34 cellular contexts compared by ENCODE assay signal in genomic region chr7:156059374-156059773, GRCh38.
"Had no signal": no experiment of that assay in that cellular context is flagged by ENCODE, and none has a peak within 500 bp of the region (broad histone marks: within the 10 kb centered on the region; RNA-seq: fewer than 3 reads in every experiment).

No MANE protein-coding gene starts in this region.

- H3K9me3 ChIP-seq: adrenal gland had no signal

- H3K4me3 ChIP-seq: adrenal gland, cardiac muscle cell had no signal

- H3K4me3 Mint-ChIP-seq: activated CD4-positive, alpha-beta memory T cell treated with anti-CD3 and anti-CD28 coated beads, Interleukin-2, amount 10 ng/mL, durations not matched to agents 7 days and 5 days; activated CD4-positive, alpha-beta T cell treated with anti-CD3 and anti-CD28 coated beads for 36 hours; activated CD4-positive, alpha-beta T cell treated with anti-CD3 and anti-CD28 coated beads, Interleukin-2, amount 10 ng/mL, durations not matched to agents 7 days and 5 days; activated CD8-positive, alpha-beta memory T cell treated with anti-CD3 and anti-CD28 coated beads, Interleukin-2, amount 10 ng/mL, durations not matched to agents 7 days and 5 days; activated naive CD4-positive, alpha-beta T cell treated with anti-CD3 and anti-CD28 coated beads for 36 hours; activated naive CD8-positive, alpha-beta T cell treated with anti-CD3 and anti-CD28 coated beads for 36 hours; activated T-cell treated with anti-CD3 and anti-CD28 coated beads, Interleukin-2, amount 50 U/mL, for 24 hours; brain; central memory CD8-positive, alpha-beta T cell; T-helper 1 cell treated with Interleukin-12 subunit alpha and Interleukin-12 subunit beta and Interleukin-4 antibody, amounts not matched to agents 30 μg/mL and 1 μg/mL, for 36 hours; T-helper 2 cell treated with Interferon-gamma antibody and Interleukin-4, amounts not matched to agents 5 μg/mL and 100 μg/mL, for 36 hours; WTC11 had no signal

- H3K36me3 Mint-ChIP-seq: activated naive CD4-positive, alpha-beta T cell treated with anti-CD3 and anti-CD28 coated beads, Interleukin-2, amount 50 U/mL, for 72 hours; activated naive CD8-positive, alpha-beta T cell treated with anti-CD3 and anti-CD28 coated beads for 36 hours; brain had no signal

- ATAC-seq: activated CD4-positive, alpha-beta T cell treated with anti-CD3 and anti-CD28 coated beads for 36 hours; activated CD4-positive, CD25-positive, alpha-beta regulatory T cell treated with anti-CD3 and anti-CD28 coated beads, Interleukin-2, amount 50 U/mL, for 24 hours; activated CD8-positive, alpha-beta memory T cell treated with anti-CD3 and anti-CD28 coated beads, Interleukin-2, amount 10 ng/mL, durations not matched to agents 7 days and 5 days; activated naive CD4-positive, alpha-beta T cell treated with anti-CD3 and anti-CD28 coated beads, Interleukin-2, amount 50 U/mL, for 72 hours; WTC11 had no signal

- H3K27me3 Mint-ChIP-seq: activated CD4-positive, alpha-beta memory T cell treated with anti-CD3 and anti-CD28 coated beads, Interleukin-2, amount 10 ng/mL, durations not matched to agents 7 days and 5 days; activated CD4-positive, alpha-beta T cell treated with anti-CD3 and anti-CD28 coated beads for 36 hours; activated CD4-positive, alpha-beta T cell treated with anti-CD3 and anti-CD28 coated beads, Interleukin-2, amount 10 ng/mL, durations not matched to agents 7 days and 5 days; activated CD8-positive, alpha-beta memory T cell treated with anti-CD3 and anti-CD28 coated beads, Interleukin-2, amount 10 ng/mL, durations not matched to agents 7 days and 5 days; activated naive CD8-positive, alpha-beta T cell treated with anti-CD3 and anti-CD28 coated beads for 36 hours; activated T-cell treated with anti-CD3 and anti-CD28 coated beads, Interleukin-2, amount 50 U/mL, for 24 hours had no signal

- H3K4me1 Mint-ChIP-seq: activated CD4-positive, alpha-beta memory T cell treated with anti-CD3 and anti-CD28 coated beads, Interleukin-2, amount 10 ng/mL, durations not matched to agents 7 days and 5 days; activated CD4-positive, alpha-beta T cell treated with anti-CD3 and anti-CD28 coated beads for 36 hours; activated CD4-positive, alpha-beta T cell treated with anti-CD3 and anti-CD28 coated beads, Interleukin-2, amount 10 ng/mL, durations not matched to agents 7 days and 5 days; activated CD8-positive, alpha-beta memory T cell treated with anti-CD3 and anti-CD28 coated beads, Interleukin-2, amount 10 ng/mL, durations not matched to agents 7 days and 5 days; activated naive CD8-positive, alpha-beta T cell treated with anti-CD3 and anti-CD28 coated beads for 36 hours; brain; central memory CD8-positive, alpha-beta T cell; WTC11 had no signal

- H3K36me3 ChIP-seq: adrenal gland, cardiac muscle cell, WERI-Rb-1 had no signal

- H3K27ac Mint-ChIP-seq: activated CD4-positive, alpha-beta memory T cell treated with anti-CD3 and anti-CD28 coated beads, Interleukin-2, amount 10 ng/mL, durations not matched to agents 7 days and 5 days; activated CD4-positive, alpha-beta T cell treated with anti-CD3 and anti-CD28 coated beads for 36 hours; activated CD4-positive, alpha-beta T cell treated with anti-CD3 and anti-CD28 coated beads, Interleukin-2, amount 10 ng/mL, durations not matched to agents 7 days and 5 days; activated CD8-positive, alpha-beta memory T cell treated with anti-CD3 and anti-CD28 coated beads, Interleukin-2, amount 10 ng/mL, durations not matched to agents 7 days and 5 days; activated naive CD4-positive, alpha-beta T cell treated with anti-CD3 and anti-CD28 coated beads for 36 hours; activated naive CD4-positive, alpha-beta T cell treated with anti-CD3 and anti-CD28 coated beads, Interleukin-2, amount 50 U/mL, for 72 hours; activated naive CD8-positive, alpha-beta T cell treated with anti-CD3 and anti-CD28 coated beads for 36 hours; activated T-cell treated with anti-CD3 and anti-CD28 coated beads, Interleukin-2, amount 50 U/mL, for 24 hours; brain; T-helper 1 cell treated with Interleukin-12 subunit alpha and Interleukin-12 subunit beta and Interleukin-4 antibody, amounts not matched to agents 30 μg/mL and 1 μg/mL, for 36 hours; T-helper 2 cell treated with Interferon-gamma antibody and Interleukin-4, amounts not matched to agents 5 μg/mL and 100 μg/mL, for 36 hours; WTC11 had no signal

- H3K27me3 ChIP-seq: adrenal gland, cardiac muscle cell had no signal

- H3K4me1 ChIP-seq: adrenal gland had no signal

- H3K9me3 Mint-ChIP-seq: brain had no signal

- DNase-seq: activated CD4-positive, alpha-beta memory T cell treated with anti-CD3 and anti-CD28 coated beads, Interleukin-2, amount 10 ng/mL, durations not matched to agents 7 days and 5 days; activated CD4-positive, alpha-beta T cell treated with anti-CD3 and anti-CD28 coated beads for 1 hour; activated CD4-positive, alpha-beta T cell treated with anti-CD3 and anti-CD28 coated beads for 36 hours; activated CD4-positive, alpha-beta T cell treated with anti-CD3 and anti-CD28 coated beads for 48 hours; activated CD4-positive, alpha-beta T cell treated with anti-CD3 and anti-CD28 coated beads, Interleukin-2, amount 10 ng/mL, durations not matched to agents 7 days and 5 days; activated CD4-positive, alpha-beta T cell treated with anti-CD3 and anti-CD28 coated beads, Interleukin-2, amount 50 U/mL, for 48 hours; activated CD4-positive, CD25-positive, alpha-beta regulatory T cell; activated CD8-positive, alpha-beta memory T cell treated with anti-CD3 and anti-CD28 coated beads for 24 hours; activated CD8-positive, alpha-beta memory T cell treated with anti-CD3 and anti-CD28 coated beads, Interleukin-2, amount 10 ng/mL, durations not matched to agents 7 days and 5 days; activated CD8-positive, alpha-beta memory T cell treated with anti-CD3 and anti-CD28 coated beads, Interleukin-2, amount 50 U/mL, for 48 hours; activated effector memory CD4-positive, alpha-beta T cell treated with anti-CD3 and anti-CD28 coated beads, Interleukin-2, amount 50 U/mL, for 16 hours; activated gamma-delta T cell treated with Interleukin-2 at 50 U/mL for 16 hours; activated naive CD4-positive, alpha-beta T cell; activated naive CD4-positive, alpha-beta T cell treated with anti-CD3 and anti-CD28 coated beads for 36 hours; activated naive CD4-positive, alpha-beta T cell treated with anti-CD3 and anti-CD28 coated beads, Interleukin-2, amount 50 U/mL, for 16 hours; activated naive CD8-positive, alpha-beta T cell treated with anti-CD3 and anti-CD28 coated beads for 36 hours; activated T-cell treated with anti-CD3 and anti-CD28 coated beads, Interleukin-2, amount 50 U/mL, for 24 hours; activated T-cell treated with anti-CD3 and anti-CD28 coated beads, Interleukin-2, amount 50 U/mL, for 48 hours; adrenal gland; amniotic stem cell; aorta; cerebellar nuclear complex; T-helper 1 cell; T-helper 2 cell; T-helper 9 cell; WERI-Rb-1 had no signal

- H3K27ac ChIP-seq: adrenal gland, cardiac muscle cell, WERI-Rb-1 had no signal
